21 cellular contexts compared by ENCODE assay signal in genomic region chr22:19151329-19152191, GRCh38. TPM values are rescaled to one million over a fixed set of nuclear protein-coding genes. Genes with fewer than 3 reads are reported as not detected.
DNase-seq lines count a peak whose midpoint lies in the region; ATAC-seq and TF ChIP-seq lines count a peak whose summit lies in the region.
"Had no signal": no experiment of that assay in that cellular context is flagged by ENCODE, and none has a peak within 500 bp of the region (broad histone marks: within the 10 kb centered on the region; RNA-seq: fewer than 3 reads in every experiment).

No MANE protein-coding gene starts in this region.

- DNase-seq in CD4-positive, CD25-positive, alpha-beta regulatory T cell = no peak
- DNase-seq in Caco-2 = no peak
- DNase-seq in activated naive CD8-positive, alpha-beta T cell treated with anti-CD3 and anti-CD28 coated beads for 36 hours = no peak
- DNase-seq in naive thymus-derived CD4-positive, alpha-beta T cell = no peak
- no peak for DNase-seq in HuH-7.5 (ENCODE audit: low spot score)
- no peak for DNase-seq in LoVo (ENCODE audit: low spot score)
- DNase-seq: activated T-cell treated with anti-CD3 and anti-CD28 coated beads for 4 hours; islet precursor cell; NCI-H1417; NCI-H526 treated with DMSO at 0.1 percent for 48 hours; stimulated activated CD4-positive, alpha-beta T cell treated with anti-CD3 and anti-CD28 coated beads, Interleukin-4, amount 100 ng/mL, for 24 hours had no signal

- H3K4me3 ChIP-seq in CD4-positive, CD25-positive, alpha-beta regulatory T cell (ENCODE audit: low read depth, low read length) = no peak overlapping the region
- no peak overlapping the region for H3K4me3 ChIP-seq in Caco-2 (ENCODE audit: low read depth, low read length)
- H3K4me3 ChIP-seq in naive thymus-derived CD4-positive, alpha-beta T cell (ENCODE audit: low read length) = no peak overlapping the region
- H3K4me3 ChIP-seq: hepatocyte, lung, smooth muscle cell had no signal

- H3K9me3 ChIP-seq in CD4-positive, CD25-positive, alpha-beta regulatory T cell (ENCODE audit: control insufficient read depth in 2 of 2, low read length in 2 of 2) = no peaks in the 10 kb centered on the region
- H3K9me3 ChIP-seq in Caco-2 = no peaks in the 10 kb centered on the region
- H3K9me3 ChIP-seq in naive thymus-derived CD4-positive, alpha-beta T cell (ENCODE audit: control insufficient read depth in 2 of 3, low read length in 3 of 3) = no peaks in the 10 kb centered on the region

- peaks cover 69% of the 10 kb centered on the region for H3K27me3 Mint-ChIP-seq in CD4-positive, CD25-positive, alpha-beta regulatory T cell
- H3K27me3 Mint-ChIP-seq in Caco-2 (ENCODE audit: insufficient read depth, unreplicated experiment) = peaks cover 20% of the 10 kb centered on the region
- peaks cover 75% of the 10 kb centered on the region for H3K27me3 Mint-ChIP-seq in activated naive CD8-positive, alpha-beta T cell treated with anti-CD3 and anti-CD28 coated beads for 36 hours
- peaks cover 39 to 70% (median 47%) of the 10 kb centered on the region in 5 donors for H3K27me3 Mint-ChIP-seq in naive thymus-derived CD4-positive, alpha-beta T cell

- TF ChIP-seq CTCF in Caco-2 (IDR thresholded peaks at IDR 0.05; ENCODE audit: insufficient read depth in 1 of 2, low read depth in 1 of 2, low read length in 1 of 2, severe bottlenecking in 1 of 2, unreplicated experiment in 1 of 2) = no peak

- H3K36me3 ChIP-seq in CD4-positive, CD25-positive, alpha-beta regulatory T cell (ENCODE audit: control insufficient read depth, insufficient read depth, low read length) = no peaks in the 10 kb centered on the region
- H3K36me3 ChIP-seq in Caco-2 (ENCODE audit: control insufficient read depth, insufficient read depth, low read length) = no peaks in the 10 kb centered on the region
- H3K36me3 ChIP-seq in naive thymus-derived CD4-positive, alpha-beta T cell (ENCODE audit: control insufficient read depth in 2 of 3, insufficient read depth in 3 of 3, low read length in 3 of 3) = no peaks in the 10 kb centered on the region

- H3K4me1 Mint-ChIP-seq in CD4-positive, CD25-positive, alpha-beta regulatory T cell = peaks cover 0 to 19% (median 11%) of the 10 kb centered on the region in 4 donors
- H3K4me1 Mint-ChIP-seq in Caco-2 (ENCODE audit: low read depth, unreplicated experiment) = no peaks in the 10 kb centered on the region
- peaks cover 5% of the 10 kb centered on the region for H3K4me1 Mint-ChIP-seq in activated naive CD8-positive, alpha-beta T cell treated with anti-CD3 and anti-CD28 coated beads for 36 hours
- H3K4me1 Mint-ChIP-seq in naive thymus-derived CD4-positive, alpha-beta T cell = peaks cover 3 to 17% (median 12%) of the 10 kb centered on the region in 7 donors

- no peak for ATAC-seq in CD4-positive, CD25-positive, alpha-beta regulatory T cell (ENCODE audit: low read depth in 2 of 2)
- no peak for ATAC-seq in naive thymus-derived CD4-positive, alpha-beta T cell
- ATAC-seq in GM18519 (IDR thresholded peaks at IDR 0.05; ENCODE audit: low FRiP score, unreplicated experiment) = no peak
- ATAC-seq in GM18502 (IDR thresholded peaks at IDR 0.05; ENCODE audit: poor library complexity, unreplicated experiment) = no peak

- H3K27ac ChIP-seq in CD4-positive, CD25-positive, alpha-beta regulatory T cell (ENCODE audit: insufficient read depth, low read length, poor library complexity, severe bottlenecking) = no peak overlapping the region
- H3K27ac ChIP-seq in naive thymus-derived CD4-positive, alpha-beta T cell (ENCODE audit: low read depth, low read length) = no peak overlapping the region
- H3K27ac ChIP-seq: hepatocyte had no signal

- CTCF ChIA-PET in Caco-2 (lab: Charles Lee) = interaction anchor here (1.6 kb wide), 1 partner anchor 27 kb away, joined by 3 read pairs; the partner anchor contains the start of gene SLC25A1
- CTCF ChIA-PET in naive thymus-derived CD4-positive, alpha-beta T cell (lab: Charles Lee) = no interaction called here

- no peak overlapping the region for H3K27ac Mint-ChIP-seq in CD4-positive, CD25-positive, alpha-beta regulatory T cell
- no peak overlapping the region for H3K27ac Mint-ChIP-seq in Caco-2 (ENCODE audit: unreplicated experiment)
- H3K27ac Mint-ChIP-seq in activated naive CD8-positive, alpha-beta T cell treated with anti-CD3 and anti-CD28 coated beads for 36 hours = no peak overlapping the region
- peak overlapping the region in 1 of 9 donors; percentile 65 for H3K27ac Mint-ChIP-seq in naive thymus-derived CD4-positive, alpha-beta T cell

- peaks cover 16% of the 10 kb centered on the region for H3K4me1 ChIP-seq in CD4-positive, CD25-positive, alpha-beta regulatory T cell (ENCODE audit: control insufficient read depth, insufficient read depth, low read length, poor library complexity, severe bottlenecking)
- no peaks in the 10 kb centered on the region for H3K4me1 ChIP-seq in Caco-2
- no peaks in the 10 kb centered on the region for H3K4me1 ChIP-seq in naive thymus-derived CD4-positive, alpha-beta T cell (ENCODE audit: control insufficient read depth in 2 of 2, insufficient read depth in 2 of 2, low read length in 2 of 2)

- peak overlapping the region; percentile 1 to 81 (median 70) for H3K4me3 Mint-ChIP-seq in CD4-positive, CD25-positive, alpha-beta regulatory T cell
- peak overlapping the region; percentile 59 for H3K4me3 Mint-ChIP-seq in Caco-2 (ENCODE audit: unreplicated experiment)
- peak overlapping the region; percentile 61 for H3K4me3 Mint-ChIP-seq in activated naive CD8-positive, alpha-beta T cell treated with anti-CD3 and anti-CD28 coated beads for 36 hours
- peak overlapping the region; percentile 27 to 91 (median 70) for H3K4me3 Mint-ChIP-seq in naive thymus-derived CD4-positive, alpha-beta T cell

- H3K27me3 ChIP-seq in CD4-positive, CD25-positive, alpha-beta regulatory T cell (ENCODE audit: control insufficient read depth, insufficient read depth, low read length) = peaks cover 17% of the 10 kb centered on the region
- H3K27me3 ChIP-seq in Caco-2 (replicated peaks; ENCODE audit: control insufficient read depth, insufficient read depth, low read length) = no peaks in the 10 kb centered on the region
- H3K27me3 ChIP-seq in naive thymus-derived CD4-positive, alpha-beta T cell (ENCODE audit: control insufficient read depth in 2 of 2, insufficient read depth in 2 of 2, low read length in 2 of 2) = peaks cover 0 to 8% of the 10 kb centered on the region in 2 donors

- peaks cover 0 to 5% (median 0%) of the 10 kb centered on the region in 7 donors for H3K9me3 Mint-ChIP-seq in CD4-positive, CD25-positive, alpha-beta regulatory T cell
- no peaks in the 10 kb centered on the region for H3K9me3 Mint-ChIP-seq in Caco-2 (ENCODE audit: unreplicated experiment)
- no peaks in the 10 kb centered on the region for H3K9me3 Mint-ChIP-seq in activated naive CD8-positive, alpha-beta T cell treated with anti-CD3 and anti-CD28 coated beads for 36 hours
- H3K9me3 Mint-ChIP-seq in naive thymus-derived CD4-positive, alpha-beta T cell = peaks cover 0 to 10% (median 5%) of the 10 kb centered on the region in 11 donors

- H3K36me3 Mint-ChIP-seq in CD4-positive, CD25-positive, alpha-beta regulatory T cell = no peaks in the 10 kb centered on the region
- no peaks in the 10 kb centered on the region for H3K36me3 Mint-ChIP-seq in Caco-2 (ENCODE audit: insufficient read depth, unreplicated experiment)
- H3K36me3 Mint-ChIP-seq in activated naive CD8-positive, alpha-beta T cell treated with anti-CD3 and anti-CD28 coated beads for 36 hours = no peaks in the 10 kb centered on the region
- peaks cover 0 to 12% (median 5%) of the 10 kb centered on the region in 5 donors for H3K36me3 Mint-ChIP-seq in naive thymus-derived CD4-positive, alpha-beta T cell

- POLR2A ChIA-PET in Caco-2 (lab: Charles Lee) = no interaction called here
- POLR2A ChIA-PET in naive thymus-derived CD4-positive, alpha-beta T cell (lab: Charles Lee) = no interaction called here

- BruUV-seq in Caco-2 (replicated peaks; lab: Mats Ljungman, UMichigan) = no TSS peak

- intact Hi-C loops in Caco-2 (cut with micrococcal nuclease; ENCODE audit: unreplicated experiment) = no loop called here
- intact Hi-C loops in naive thymus-derived CD4-positive, alpha-beta T cell (cut with micrococcal nuclease) = no loop called here

RNA-seq across cellular contexts. Expression of gene GSC2, which starts 1.5 kb away (rescaled TPM):
- not detected for total RNA-seq in CD4-positive, CD25-positive, alpha-beta regulatory T cell
- polyA plus RNA-seq in CD4-positive, CD25-positive, alpha-beta regulatory T cell = not detected
- total RNA-seq in Caco-2 (2022) = not detected in 2 replicates
- not detected for total RNA-seq in activated naive CD8-positive, alpha-beta T cell treated with anti-CD3 and anti-CD28 coated beads for 36 hours
- not detected for total RNA-seq in naive thymus-derived CD4-positive, alpha-beta T cell
- not detected for polyA plus RNA-seq in naive thymus-derived CD4-positive, alpha-beta T cell
- total RNA-seq: cerebellum, fibroblast of villous mesenchyme, hepatocyte, lung, OCI-LY7, smooth muscle cell had no signal
- polyA plus RNA-seq: hepatocyte, lung, neural cell, smooth muscle cell had no signal

RNA-seq across cellular contexts. Expression of gene ESS2, which starts 7.1 kb away (rescaled TPM):
- total RNA-seq in CD4-positive, CD25-positive, alpha-beta regulatory T cell = 47.3 TPM
- polyA plus RNA-seq in CD4-positive, CD25-positive, alpha-beta regulatory T cell = 10 to 100 TPM in 3 of 4 donors, 1 to 10 TPM in 1; 10.0 to 12.5 (median 11.2) TPM
- 16.6 and 16.9 TPM in 2 replicates for total RNA-seq in Caco-2 (2022)
- 10 to 100 TPM; 16.8 to 18.0 TPM for total RNA-seq in activated naive CD8-positive, alpha-beta T cell treated with anti-CD3 and anti-CD28 coated beads for 36 hours
- 10 to 100 TPM; 18.3 to 51.6 (median 20.6) TPM for total RNA-seq in naive thymus-derived CD4-positive, alpha-beta T cell
- 10 to 100 TPM in 1 of 2 donors, 1 to 10 TPM in 1; 8.4 to 13.9 TPM for polyA plus RNA-seq in naive thymus-derived CD4-positive, alpha-beta T cell

RNA-seq across cellular contexts. Expression of gene TSSK2, which starts 20.5 kb away (rescaled TPM):
- not detected for total RNA-seq in CD4-positive, CD25-positive, alpha-beta regulatory T cell
- polyA plus RNA-seq in CD4-positive, CD25-positive, alpha-beta regulatory T cell = not detected
- not detected in 2 replicates for total RNA-seq in Caco-2 (2022)
- total RNA-seq in activated naive CD8-positive, alpha-beta T cell treated with anti-CD3 and anti-CD28 coated beads for 36 hours = not detected
- total RNA-seq in naive thymus-derived CD4-positive, alpha-beta T cell = under 1 TPM in 1 of 5 experiments, not detected in 4; 0.42 TPM
- not detected for polyA plus RNA-seq in naive thymus-derived CD4-positive, alpha-beta T cell
- total RNA-seq: cerebellum, fibroblast of villous mesenchyme, hepatocyte, OCI-LY7, smooth muscle cell, temporal lobe had no signal
- polyA plus RNA-seq: hepatocyte, neural cell, smooth muscle cell had no signal

RNA-seq across cellular contexts. Expression of gene SLC25A1, which starts 27.0 kb away (rescaled TPM):
- 27.6 TPM for total RNA-seq in CD4-positive, CD25-positive, alpha-beta regulatory T cell
- 10 to 100 TPM; 38.9 to 62.9 (median 52.6) TPM for polyA plus RNA-seq in CD4-positive, CD25-positive, alpha-beta regulatory T cell
- 142 and 155 TPM in 2 replicates for total RNA-seq in Caco-2 (2022)
- 10 to 100 TPM; 47.9 to 53.8 TPM for total RNA-seq in activated naive CD8-positive, alpha-beta T cell treated with anti-CD3 and anti-CD28 coated beads for 36 hours
- 10 to 100 TPM; 19.3 to 34.0 (median 30.7) TPM for total RNA-seq in naive thymus-derived CD4-positive, alpha-beta T cell
- polyA plus RNA-seq in naive thymus-derived CD4-positive, alpha-beta T cell = 10 to 100 TPM; 39.4 to 66.5 TPM

RNA-seq across cellular contexts. Expression of gene DGCR2, which starts 29.3 kb away (rescaled TPM):
- 58.4 TPM for total RNA-seq in CD4-positive, CD25-positive, alpha-beta regulatory T cell
- polyA plus RNA-seq in CD4-positive, CD25-positive, alpha-beta regulatory T cell = 10 to 100 TPM; 51.8 to 75.2 (median 57.2) TPM
- total RNA-seq in Caco-2 (2022) = 65.6 and 67.9 TPM in 2 replicates
- 10 to 100 TPM; 20.5 to 22.2 TPM for total RNA-seq in activated naive CD8-positive, alpha-beta T cell treated with anti-CD3 and anti-CD28 coated beads for 36 hours
- 10 to 100 TPM; 38.8 to 79.1 (median 50.4) TPM for total RNA-seq in naive thymus-derived CD4-positive, alpha-beta T cell
- 10 to 100 TPM; 46.2 to 81.9 TPM for polyA plus RNA-seq in naive thymus-derived CD4-positive, alpha-beta T cell
